Comparison of ENCODE assay signal across 1 cellular context in genomic region chr5:16465544-16466432, GRCh38.
TF ChIP-seq lines count a peak whose summit lies in the region.

Gene ZNF622, minus strand, starts transcription at chr5:16465800. Its CDS starts 135 bp downstream, at chr5:16465665.

TF ChIP-seq in K562, 482 proteins besides CTCF, POLR2A, EP300 and RAD21 (continued from another document and continues in another):
- peak; percentile 94 for TF ChIP-seq ARID4B (CRISPR knock-in tag; IDR thresholded peaks at IDR 0.05)
- TF ChIP-seq HDAC1 (IDR thresholded peaks at IDR 0.05) = peak in 1 of 2 experiments; percentile 93; a peak in 2 of 4 replicates
- TF ChIP-seq RBM25 (IDR thresholded peaks at IDR 0.05; ENCODE audit: low read depth, low read length, severe bottlenecking) = no peak
- TF ChIP-seq ZNF12 (CRISPR knock-in tag; IDR thresholded peaks at IDR 0.05) = peak; percentile 24; the same call in 1 of the 2 replicates
- TF ChIP-seq TSC22D4 (tag; IDR thresholded peaks at IDR 0.05) = no peak
- no peak for TF ChIP-seq ZNF217 (CRISPR knock-in tag; IDR thresholded peaks at IDR 0.05)
- TF ChIP-seq ZNF133 (CRISPR knock-in tag; IDR thresholded peaks at IDR 0.05) = no peak
- no peak for TF ChIP-seq ZBTB26 (CRISPR knock-in tag; IDR thresholded peaks at IDR 0.05)
- TF ChIP-seq ZHX1 (conservative IDR thresholded peaks at IDR 0.05; ENCODE audit: low read length) = no peak
- TF ChIP-seq TGIF2 (CRISPR knock-in tag; IDR thresholded peaks at IDR 0.05) = 0 out of 2 replicates have a peak, but pooled peaks have one; percentile 66
- TF ChIP-seq PTBP1 (IDR thresholded peaks at IDR 0.05; ENCODE audit: low read depth, low read length) = 0 out of 2 replicates have a peak, but pooled peaks have one; percentile 64
- TF ChIP-seq CTBP1 (IDR thresholded peaks at IDR 0.05; ENCODE audit: borderline replicate concordance) = peak; percentile 24; the same call in 1 of the 2 replicates
- TF ChIP-seq HDAC3 (IDR thresholded peaks at IDR 0.05; ENCODE audit: borderline replicate concordance, partially characterized antibody) = no peak
- no peak for TF ChIP-seq RBM14 (IDR thresholded peaks at IDR 0.05; ENCODE audit: borderline replicate concordance, insufficient read depth, low read depth, low read length)
- no peak for TF ChIP-seq WHSC1 (IDR thresholded peaks at IDR 0.05; ENCODE audit: low read length)
- TF ChIP-seq ARID3B (CRISPR knock-in tag; IDR thresholded peaks at IDR 0.05; ENCODE audit: borderline replicate concordance) = 0 out of 2 replicates have a peak, but pooled peaks have one; percentile 41
- no peak for TF ChIP-seq ZNF584 (CRISPR knock-in tag; IDR thresholded peaks at IDR 0.05; ENCODE audit: low read depth)
- TF ChIP-seq SIN3A (IDR thresholded peaks at IDR 0.05; ENCODE audit: borderline replicate concordance in 2 of 2, control insufficient read depth in 1 of 2, low read depth in 2 of 2, low read length in 2 of 2) = peak; percentile 28 to 94; a peak in 3 of 4 replicates
- TF ChIP-seq AFF1 (IDR thresholded peaks at IDR 0.05; ENCODE audit: low read depth in 1 of 2, partially characterized antibody in 2 of 2) = no peak
- TF ChIP-seq ATF4 (CRISPR knock-in tag; IDR thresholded peaks at IDR 0.05) = no peak
- TF ChIP-seq CUX1 (CRISPR knock-in tag; IDR thresholded peaks at IDR 0.05) = no peak
- peak; percentile 95 for TF ChIP-seq NCOA1 (IDR thresholded peaks at IDR 0.05; ENCODE audit: low read depth)
- no peak for TF ChIP-seq ZNF3 (CRISPR knock-in tag; IDR thresholded peaks at IDR 0.05)
- TF ChIP-seq GMEB1 (CRISPR knock-in tag; IDR thresholded peaks at IDR 0.05) = no peak; the same call in none of the 2 replicates
- TF ChIP-seq GATA2 (CRISPR knock-in tag; IDR thresholded peaks at IDR 0.05) = 0 out of 2 replicates have a peak, but pooled peaks have one; percentile 21
- TF ChIP-seq CREM (IDR thresholded peaks at IDR 0.05; ENCODE audit: low read depth) = peak; percentile 78
- no peak for TF ChIP-seq ZNF644 (tag; IDR thresholded peaks at IDR 0.05; ENCODE audit: low read depth)
- TF ChIP-seq RUNX1 (IDR thresholded peaks at IDR 0.05; ENCODE audit: low read depth) = no peak
- no peak for TF ChIP-seq ZNF507 (tag; conservative IDR thresholded peaks at IDR 0.05)
- TF ChIP-seq GTF2F1 (IDR thresholded peaks at IDR 0.05; ENCODE audit: low read depth, low read length) = peak; percentile 16; the same call in 1 of the 2 replicates
- no peak for TF ChIP-seq KDM2B (CRISPR knock-in tag; IDR thresholded peaks at IDR 0.05)
- TF ChIP-seq ZNF175 (CRISPR knock-in tag; IDR thresholded peaks at IDR 0.05; ENCODE audit: low read depth) = no peak
